Comparison of ENCODE assay signal across 32 cellular contexts in the genomic region with DNA sequence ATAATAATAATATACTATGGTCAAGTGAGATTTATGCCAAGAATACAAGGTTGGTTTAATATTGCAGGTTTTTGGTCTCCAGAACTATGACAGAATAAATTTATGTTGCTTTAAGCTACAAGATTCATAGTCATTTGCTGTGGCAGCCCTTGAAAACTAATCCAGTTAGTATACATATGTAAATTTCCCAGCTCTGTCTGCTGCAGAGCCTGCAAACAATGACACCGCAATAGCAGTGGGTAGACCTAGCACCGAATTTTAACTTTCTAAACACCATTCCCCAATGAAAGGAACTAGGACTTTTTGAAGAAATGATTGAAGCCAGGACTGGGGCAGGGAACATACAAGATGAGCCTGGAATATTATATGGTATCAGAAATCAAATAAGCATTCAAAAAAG.
"Had no signal": no experiment of that assay in that cellular context is flagged by ENCODE, and none has a peak within 500 bp of the region (broad histone marks: within the 10 kb centered on the region; RNA-seq: fewer than 3 reads in every experiment).

No MANE protein-coding gene starts in this region.

- H3K27ac ChIP-seq: heart right ventricle, hepatocyte, left lung, lower lobe of right lung, pancreas, prostate gland, skin epidermis, stomach, suprapubic skin, thoracic aorta, tibial artery, upper lobe of right lung had no signal

- H3K4me1 Mint-ChIP-seq: immature natural killer cell; naive B cell; natural killer cell; nephron progenitor cell; stimulated activated naive B cell treated with anti-CD40 and anti-IgM and Interleukin-4, amounts not matched to agents 10 μg/mL and 1 μg/mL and 100 μg/mL, for 72 hours had no signal

- H3K27me3 ChIP-seq: heart right ventricle, hepatocyte, left lung, pancreas, stomach, suprapubic skin, tibial artery, upper lobe of right lung had no signal

- ATAC-seq: heart right ventricle; left colon; left lung; lower lobe of right lung; natural killer cell; pancreas; right cardiac atrium; sciatic nerve; stimulated activated naive B cell treated with anti-CD40 and anti-IgM and Interleukin-4, amounts not matched to agents 10 μg/mL and 1 μg/mL and 100 μg/mL, for 72 hours; stimulated activated naive CD8-positive, alpha-beta T cell treated with anti-CD3 and anti-CD28 coated beads, Interleukin-15, Interleukin-2, amounts not matched to agents 100 U/mL and 50 U/mL, for 24 hours; upper lobe of right lung had no signal

- H3K4me1 ChIP-seq: heart right ventricle, left lung, lower lobe of right lung, pancreas, prostate gland, stomach, suprapubic skin, tibial artery, upper lobe of right lung had no signal

- H3K27ac Mint-ChIP-seq: immature natural killer cell; mesothelial cell of epicardium; naive B cell; natural killer cell; nephron progenitor cell; stimulated activated naive B cell treated with anti-CD40 and anti-IgM and Interleukin-4, amounts not matched to agents 10 μg/mL and 1 μg/mL and 100 μg/mL, for 72 hours had no signal

- H3K9me3 ChIP-seq: lower lobe of right lung, pancreas, prostate gland, suprapubic skin, thoracic aorta, upper lobe of right lung had no signal

- H3K36me3 Mint-ChIP-seq: immature natural killer cell; naive B cell; stimulated activated naive B cell treated with anti-CD40 and anti-IgM and Interleukin-4, amounts not matched to agents 10 μg/mL and 1 μg/mL and 100 μg/mL, for 72 hours had no signal

- H3K4me3 Mint-ChIP-seq: immature natural killer cell; mesothelial cell of epicardium; naive B cell; natural killer cell; nephron progenitor cell; stimulated activated naive B cell treated with anti-CD40 and anti-IgM and Interleukin-4, amounts not matched to agents 10 μg/mL and 1 μg/mL and 100 μg/mL, for 72 hours had no signal

- H2AFZ ChIP-seq: hepatocyte had no signal

- H3K79me2 ChIP-seq: hepatocyte had no signal

- DNase-seq: heart right ventricle; immature natural killer cell; kidney; left colon; left lung; lower lobe of right lung; mammary epithelial cell; mesenchymal stem cell; naive B cell; natural killer cell; nephron progenitor cell; pancreas; posterior cingulate gyrus; retina; right cardiac atrium; stimulated activated CD4-positive, alpha-beta T cell treated with anti-CD3 and anti-CD28 coated beads, Interleukin-12 subunit alpha, Interleukin-12 subunit beta, amount 100 ng/mL, for 4 hours; stimulated activated CD4-positive, alpha-beta T cell treated with anti-CD3 and anti-CD28 coated beads, Interleukin-15, amount 100 ng/mL, for 24 hours; stimulated activated CD4-positive, alpha-beta T cell treated with anti-CD3 and anti-CD28 coated beads, Interleukin-2, amount 100 ng/mL, for 24 hours; stimulated activated CD4-positive, alpha-beta T cell treated with anti-CD3 and anti-CD28 coated beads, Interleukin-4, amount 100 ng/mL, for 1 hour; stimulated activated naive B cell treated with anti-CD40 and anti-IgM and Interleukin-4, amounts not matched to agents 10 μg/mL and 1 μg/mL and 100 μg/mL, for 72 hours; stimulated activated naive CD8-positive, alpha-beta T cell treated with anti-CD3 and anti-CD28 coated beads, Interleukin-15, Interleukin-2, amounts not matched to agents 100 U/mL and 50 U/mL, for 24 hours; stomach; tibial artery; trophoblast cell; upper lobe of right lung had no signal

- H3K4me3 ChIP-seq: heart right ventricle, hepatocyte, left lung, lower lobe of right lung, pancreas, prostate gland, skin epidermis, stomach, suprapubic skin, thoracic aorta, tibial artery, upper lobe of right lung had no signal

- H3K36me3 ChIP-seq: heart right ventricle, left lung, lower lobe of right lung, pancreas, prostate gland, stomach, suprapubic skin, thoracic aorta, tibial artery, upper lobe of right lung had no signal

- H3K27me3 Mint-ChIP-seq: naive B cell; stimulated activated naive B cell treated with anti-CD40 and anti-IgM and Interleukin-4, amounts not matched to agents 10 μg/mL and 1 μg/mL and 100 μg/mL, for 72 hours had no signal

- H3K4me2 ChIP-seq: hepatocyte had no signal
